In genomic region chr1:46134660-46135331, GRCh38 we compare ENCODE assay signal across 9 cellular contexts. TPM values are rescaled to one million over a fixed set of nuclear protein-coding genes. Genes with fewer than 3 reads are reported as not detected.
DNase-seq lines count a peak whose midpoint lies in the region; ATAC-seq and TF ChIP-seq lines count a peak whose summit lies in the region.
"Had no signal": no experiment of that assay in that cellular context is flagged by ENCODE, and none has a peak within 500 bp of the region (broad histone marks: within the 10 kb centered on the region; RNA-seq: fewer than 3 reads in every experiment).

No MANE protein-coding gene starts in this region.

- H3K4me1 ChIP-seq in endodermal cell (ENCODE audit: control insufficient read depth, insufficient read depth, low read length) = peaks cover 11% of the 10 kb centered on the region

- POLR2A ChIA-PET in AG04449 (lab: Yijun Ruan, JAX) (no interaction called here), HEK293T (lab: Yijun Ruan, JAX) (interaction anchor here (0.7 to 1.6 kb wide), 5 partner anchors 20 to 112 kb away, joined by 3 to 4 read pairs (median 3); no protein-coding TSS in a partner anchor)

- H3K4me3 Mint-ChIP-seq in endodermal cell = no peak overlapping the region

- WGBS in endodermal cell (ENCODE audit: insufficient coverage in 1 of 2, insufficient read length in 1 of 2), 2 experiments = 57 to 90% methylated on average over 1 to 3 of the region's 3 CpGs

- H3K9me3 Mint-ChIP-seq in endodermal cell = no peaks in the 10 kb centered on the region

- TF ChIP-seq CTCF in AG04449 (IDR thresholded peaks at IDR 0.05; ENCODE audit: insufficient read depth, low read length, missing control alignments) (no peak), fibroblast of mammary gland (conservative IDR thresholded peaks at IDR 0.05; ENCODE audit: control insufficient read depth, insufficient read depth, low read depth, low read length) (no peak), endodermal cell (conservative IDR thresholded peaks at IDR 0.05) (no peak)

- no peak overlapping the region for H3K27ac Mint-ChIP-seq in endodermal cell

- ATAC-seq in GM21390 (IDR thresholded peaks at IDR 0.05; ENCODE audit: unreplicated experiment) (no peak), GM21381 (IDR thresholded peaks at IDR 0.05; ENCODE audit: unreplicated experiment) (no peak)

- H3K27ac ChIP-seq in endodermal cell (ENCODE audit: low read depth, low read length) = no peak overlapping the region

- no peaks in the 10 kb centered on the region for H3K9me3 ChIP-seq in endodermal cell (ENCODE audit: control insufficient read depth, low read length)

- DNase-seq in AG04449 (ENCODE audit: low read depth, low spot score) = peak; percentile 45
- DNase-seq in GM19240 (ENCODE audit: insufficient read length, low spot score) = peak; percentile 19
- DNase-seq in NCI-H82 treated with DMSO at 0.1 percent for 48 hours (lab: John Stamatoyannopoulos, UW; ENCODE audit: unreplicated experiment) = peak; percentile 66
- DNase-seq in fibroblast of mammary gland (ENCODE audit: low read depth) = peak; percentile 95
- DNase-seq in HEK293T (ENCODE audit: extremely low spot score) = no peak
- no peak for DNase-seq in endodermal cell
- DNase-seq: stimulated activated CD4-positive, alpha-beta T cell treated with anti-CD3 and anti-CD28 coated beads, Interleukin-2, amount 100 ng/mL, for 24 hours had no signal

- no peak overlapping the region for H3K4me3 ChIP-seq in AG04449 (ENCODE audit: low read depth, low read length)
- H3K4me3 ChIP-seq in fibroblast of mammary gland (ENCODE audit: control insufficient read depth, low read depth, low read length) = no peak overlapping the region
- H3K4me3 ChIP-seq in endodermal cell (ENCODE audit: low read length) = no peak overlapping the region

- peaks cover 9% of the 10 kb centered on the region for H3K27me3 Mint-ChIP-seq in endodermal cell (ENCODE audit: insufficient read depth)

- H3K9ac ChIP-seq in endodermal cell (ENCODE audit: extremely low read depth, low read length, poor library complexity, severe bottlenecking) = no peak overlapping the region

- H3K36me3 Mint-ChIP-seq in endodermal cell (ENCODE audit: low read depth) = no peaks in the 10 kb centered on the region

- H3K27me3 ChIP-seq in endodermal cell (ENCODE audit: control insufficient read depth, insufficient read depth, low read length, poor library complexity, severe bottlenecking) = no peaks in the 10 kb centered on the region

- no peaks in the 10 kb centered on the region for H3K36me3 ChIP-seq in endodermal cell (ENCODE audit: control insufficient read depth, insufficient read depth, low read length)

- H3K4me1 Mint-ChIP-seq in endodermal cell = peaks cover 31% of the 10 kb centered on the region

- CTCF ChIA-PET in AG04449 (lab: Yijun Ruan, JAX) = interaction anchor here (1.0 to 1.6 kb wide), 2 partner anchors 39 to 46 kb away, joined by 5 to 6 read pairs; no protein-coding TSS in a partner anchor
- CTCF ChIA-PET in HEK293T (lab: Yijun Ruan, JAX) = interaction anchor here (0.6 to 1.2 kb wide), 3 partner anchors 15 to 47 kb away, joined by 3 to 6 read pairs (median 3); no protein-coding TSS in a partner anchor

TF ChIP-seq in HEK293T, 16 proteins besides CTCF, POLR2A, EP300 and RAD21:
- TF ChIP-seq NFRKB (IDR thresholded peaks at IDR 0.05) (no peak), BHLHE40 (IDR thresholded peaks at IDR 0.05; ENCODE audit: borderline replicate concordance) (no peak), FOXA1 (IDR thresholded peaks at IDR 0.05) (no peak), ZNF384 (IDR thresholded peaks at IDR 0.05) (no peak), HDGF (IDR thresholded peaks at IDR 0.05; ENCODE audit: borderline replicate concordance) (no peak), SUZ12 (IDR thresholded peaks at IDR 0.05) (no peak), FOXM1 (IDR thresholded peaks at IDR 0.05; ENCODE audit: borderline replicate concordance) (no peak), FOXK2 (IDR thresholded peaks at IDR 0.05) (no peak), TARDBP (IDR thresholded peaks at IDR 0.05) (no peak), ELF4 (IDR thresholded peaks at IDR 0.05) (no peak), CTBP1 (IDR thresholded peaks at IDR 0.05; ENCODE audit: borderline replicate concordance) (no peak), SP1 (IDR thresholded peaks at IDR 0.05) (no peak)

RNA-seq across cellular contexts. Expression of gene PIK3R3, which starts 2.4 kb away (rescaled TPM):
- 10 to 100 TPM; 18.4 to 19.0 TPM for total RNA-seq in endodermal cell
- polyA plus RNA-seq in endodermal cell (2013, experiment 1 of 2) = 31.1 TPM
- 30.2 TPM for polyA plus RNA-seq in endodermal cell (2013, experiment 2 of 2)

RNA-seq across cellular contexts. Expression of gene TSPAN1, which starts 40.1 kb away (rescaled TPM):
- total RNA-seq in endodermal cell = not detected
- polyA plus RNA-seq in endodermal cell (2013, experiment 1 of 2) = not detected
- polyA plus RNA-seq in endodermal cell (2013, experiment 2 of 2) = not detected

RNA-seq across cellular contexts. Expression of gene P3R3URF, which starts 41.5 kb away (rescaled TPM):
- total RNA-seq in endodermal cell = not detected
- polyA plus RNA-seq in endodermal cell (2013, experiment 1 of 2) = not detected
- polyA plus RNA-seq in endodermal cell (2013, experiment 2 of 2) = not detected

Comparison
In these comparisons a context has a peak if more than half of its experiments do, and no peak if none do; other contexts are left out.
1. DNase-seq: peak in AG04449 (single experiment), GM19240 (single experiment), NCI-H82 treated with DMSO at 0.1 percent for 48 hours (single experiment) and fibroblast of mammary gland (single experiment); none in HEK293T (single experiment) and endodermal cell (single experiment).